In genomic region chr17:21275579-21276339, GRCh38 we compare ENCODE assay signal across 8 cellular contexts. TPM values are rescaled to one million over a fixed set of nuclear protein-coding genes. Genes with fewer than 3 reads are reported as not detected.
A peak's percentile ranks its signal among the peaks of the same experiment; 100 is the strongest.
DNase-seq lines count a peak whose midpoint lies in the region; ATAC-seq and TF ChIP-seq lines count a peak whose summit lies in the region.

No MANE protein-coding gene starts in this region.

- intact Hi-C loops in Right ventricle myocardium superior (cut with DNase I), result no loop called here
- intact Hi-C loops in transverse colon (cut with DNase I; ENCODE audit: low total_unique reads), result no loop called here

- TF ChIP-seq CTCF in SK-N-SH (IDR thresholded peaks at IDR 0.05) (no peak), parathyroid adenoma (IDR thresholded peaks at IDR 0.05) (no peak), transverse colon (IDR thresholded peaks at IDR 0.05) (peak in 2 of 5 experiments; percentile 6 to 8)

- H3K36me3 Mint-ChIP-seq in activated naive CD4-positive, alpha-beta T cell treated with anti-CD3 and anti-CD28 coated beads, Interleukin-2, amount 50 U/mL, for 24 hours, result no peaks in the 10 kb centered on the region

- H3K4me1 ChIP-seq in SK-N-SH (ENCODE audit: control insufficient read depth in 1 of 2, insufficient read depth in 2 of 2, low read depth in 1 of 2, low read length in 1 of 2) (peaks cover 6 to 14% of the 10 kb centered on the region in 2 experiments; a peak in 2 of 4 replicates), parathyroid adenoma (peaks cover 10% of the 10 kb centered on the region), transverse colon (peaks cover 6 to 24% (median 15%) of the 10 kb centered on the region in 4 donors)

- H3F3A ChIP-seq in SK-N-SH (replicated peaks; ENCODE audit: insufficient read depth), result no peaks in the 10 kb centered on the region

- H3K27ac ChIP-seq in SK-N-SH (ENCODE audit: low read depth in 2 of 2, low read length in 1 of 2) (peak overlapping the region in 1 of 2 experiments; percentile 36; a peak in 1 of 4 replicates), parathyroid adenoma (peak overlapping the region; percentile 25), transverse colon (peak overlapping the region; percentile 63 to 85 (median 81))

- peak; percentile 98 for ATAC-seq in Right ventricle myocardium superior (ENCODE audit: poor library complexity)

- H3K79me2 ChIP-seq in SK-N-SH (ENCODE audit: insufficient read depth) (no peaks in the 10 kb centered on the region), parathyroid adenoma (peaks cover 2% of the 10 kb centered on the region)

- TF ChIP-seq RAD21 in SK-N-SH (IDR thresholded peaks at IDR 0.05; ENCODE audit: low read length), result no peak

- CTCF ChIA-PET in SK-N-SH (lab: Yijun Ruan, JAX), result interaction anchor here (0.6 to 9.0 kb wide), 10 partner anchors 11 to 271 kb away, joined by 3 to 91 read pairs (median 4); partner anchors contain the start of gene DHRS7B

- in situ Hi-C loops in transverse colon (cut with MboI; ENCODE audit: low pct_ligation_motif_present in 1 of 4, low pct_unique_long_range_greater_than_20kb in 1 of 4, low sequenced_read_pairs in 3 of 4), result loop anchor here in 2 of 4 donors (10.0 kb wide), 1 partner anchor 61 kb away; the partner anchor contains the start of gene TMEM11 (in 2 of the 2)

- no peak for TF ChIP-seq EP300 in SK-N-SH (IDR thresholded peaks at IDR 0.05; ENCODE audit: borderline replicate concordance in 1 of 2, low read depth in 1 of 2, low read length in 1 of 2)
- TF ChIP-seq EP300 in transverse colon (IDR thresholded peaks at IDR 0.05; ENCODE audit: low read depth), result no peak

- H2AFZ ChIP-seq in SK-N-SH (ENCODE audit: low read depth), result peak overlapping the region; percentile 93
- peak overlapping the region; percentile 94 for H2AFZ ChIP-seq in parathyroid adenoma

- no peaks in the 10 kb centered on the region for H3K9me3 Mint-ChIP-seq in activated naive CD4-positive, alpha-beta T cell treated with anti-CD3 and anti-CD28 coated beads, Interleukin-2, amount 50 U/mL, for 24 hours

- H3K4me1 Mint-ChIP-seq in activated naive CD4-positive, alpha-beta T cell treated with anti-CD3 and anti-CD28 coated beads, Interleukin-2, amount 50 U/mL, for 24 hours, result peaks cover 48% of the 10 kb centered on the region

- H3K4me3 Mint-ChIP-seq in activated naive CD4-positive, alpha-beta T cell treated with anti-CD3 and anti-CD28 coated beads, Interleukin-2, amount 50 U/mL, for 24 hours, result peak overlapping the region; percentile 96

- no peaks in the 10 kb centered on the region for H4K20me1 ChIP-seq in SK-N-SH (ENCODE audit: insufficient read depth)

- H3K9me3 ChIP-seq in SK-N-SH (no peaks in the 10 kb centered on the region), parathyroid adenoma (ENCODE audit: control insufficient read depth, low read length) (no peaks in the 10 kb centered on the region), transverse colon (no peaks in the 10 kb centered on the region)

- H3K4me3 ChIP-seq in SK-N-SH (ENCODE audit: low read depth in 2 of 2, low read length in 1 of 2) (peak overlapping the region; percentile 54 to 63), parathyroid adenoma (ENCODE audit: low read depth, low read length) (peak overlapping the region; percentile 69), transverse colon (peak overlapping the region; percentile 45 to 62 (median 59))

- peak overlapping the region; percentile 56 for H3K9ac ChIP-seq in SK-N-SH
- peak overlapping the region; percentile 64 for H3K9ac ChIP-seq in parathyroid adenoma

- H3K27me3 ChIP-seq in SK-N-SH (ENCODE audit: insufficient read depth) (no peaks in the 10 kb centered on the region), parathyroid adenoma (ENCODE audit: control insufficient read depth, insufficient read depth, low read length) (no peaks in the 10 kb centered on the region), transverse colon (no peaks in the 10 kb centered on the region)

- peak overlapping the region; percentile 85 for H3K4me2 ChIP-seq in SK-N-SH
- H3K4me2 ChIP-seq in parathyroid adenoma (ENCODE audit: low read length), result peak overlapping the region; percentile 77

- H3K36me3 ChIP-seq in SK-N-SH (replicated peaks in 1 of 2; ENCODE audit: control insufficient read depth in 1 of 2, insufficient read depth in 2 of 2, low read length in 1 of 2) (no peaks in the 10 kb centered on the region), parathyroid adenoma (ENCODE audit: control insufficient read depth, insufficient read depth, low read length) (no peaks in the 10 kb centered on the region), transverse colon (no peaks in the 10 kb centered on the region)

- peak overlapping the region; percentile 90 for H3K27ac Mint-ChIP-seq in activated naive CD4-positive, alpha-beta T cell treated with anti-CD3 and anti-CD28 coated beads, Interleukin-2, amount 50 U/mL, for 24 hours

- TF ChIP-seq POLR2A in transverse colon (IDR thresholded peaks at IDR 0.05), result peak; percentile 64

- no peaks in the 10 kb centered on the region for H3K9me2 ChIP-seq in SK-N-SH

- POLR2A ChIA-PET in SK-N-SH (lab: Yijun Ruan, JAX), result interaction anchor here (1.3 to 1.6 kb wide), 2 partner anchors 13 to 62 kb away, joined by 4 read pairs; partner anchors contain the start of gene TMEM11

- DNase-seq in GM03348 (ENCODE audit: low spot score) (peak; percentile 99), H4 (ENCODE audit: low spot score) (peak; percentile 67), LoVo (ENCODE audit: low spot score) (peak; percentile 88), SK-N-SH (peak; percentile 97), Right ventricle myocardium superior (peak; percentile 97), transverse colon (peak; percentile 97)

- H3K27me3 Mint-ChIP-seq in activated naive CD4-positive, alpha-beta T cell treated with anti-CD3 and anti-CD28 coated beads, Interleukin-2, amount 50 U/mL, for 24 hours, result no peaks in the 10 kb centered on the region

- 7% methylated on average over 43 of the region's 61 CpGs for WGBS in SK-N-SH (ENCODE audit: low lambda C conversion rate)
- 5% methylated on average over 59 of the region's 61 CpGs; no CpG with 5 or more reads in 1 of the 2 donors for WGBS in transverse colon (ENCODE audit: low coverage in 1 of 2), 2 donors

TF ChIP-seq in SK-N-SH, 30 proteins besides CTCF, POLR2A, EP300 and RAD21 (continues in another document):
- TF ChIP-seq, protein P1, sequence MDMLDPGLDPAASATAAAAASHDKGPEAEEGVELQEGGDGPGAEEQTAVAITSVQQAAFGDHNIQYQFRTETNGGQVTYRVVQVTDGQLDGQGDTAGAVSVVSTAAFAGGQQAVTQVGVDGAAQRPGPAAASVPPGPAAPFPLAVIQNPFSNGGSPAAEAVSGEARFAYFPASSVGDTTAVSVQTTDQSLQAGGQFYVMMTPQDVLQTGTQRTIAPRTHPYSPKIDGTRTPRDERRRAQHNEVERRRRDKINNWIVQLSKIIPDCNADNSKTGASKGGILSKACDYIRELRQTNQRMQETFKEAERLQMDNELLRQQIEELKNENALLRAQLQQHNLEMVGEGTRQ (IDR thresholded peaks at IDR 0.05; ENCODE audit: borderline replicate concordance, low read depth, low read length), result peak; percentile 81
- TF ChIP-seq YY1 (IDR thresholded peaks at IDR 0.05; ENCODE audit: low read depth) (0 out of 2 replicates have a peak, but pooled peaks have one; percentile 30), GATA2 (CRISPR knock-in tag; IDR thresholded peaks at IDR 0.05) (no peak), RFX5 (IDR thresholded peaks at IDR 0.05; ENCODE audit: low read length) (no peak), NFIC (IDR thresholded peaks at IDR 0.05; ENCODE audit: borderline replicate concordance) (no peak), RCOR1 (IDR thresholded peaks at IDR 0.05; ENCODE audit: low read length) (no peak), EZH2phosphoT487 (IDR thresholded peaks at IDR 0.05; ENCODE audit: borderline replicate concordance, low read depth) (no peak), CHD2 (IDR thresholded peaks at IDR 0.05; ENCODE audit: low read length, partially characterized antibody) (no peak), FOXM1 (IDR thresholded peaks at IDR 0.05; ENCODE audit: low read depth) (no peak), RXRA (IDR thresholded peaks at IDR 0.05; ENCODE audit: borderline replicate concordance, low read depth) (no peak), GABPA (IDR thresholded peaks at IDR 0.05; ENCODE audit: low read depth) (no peak), TAF1 (IDR thresholded peaks at IDR 0.05; ENCODE audit: borderline replicate concordance, low read depth, low read length) (peak; percentile 21; the same call in 1 of the 2 replicates), POLR2AphosphoS5 (IDR thresholded peaks at IDR 0.05; ENCODE audit: low read depth, low read length) (peak; percentile 76), MXI1 (IDR thresholded peaks at IDR 0.05; ENCODE audit: low read depth, low read length) (peak; percentile 78), MEF2A (IDR thresholded peaks at IDR 0.05; ENCODE audit: borderline replicate concordance, low read depth) (no peak), NRF1 (IDR thresholded peaks at IDR 0.05; ENCODE audit: low read depth, low read length) (0 out of 2 replicates have a peak, but pooled peaks have one; percentile 12)

RNA-seq across cellular contexts. Expression of gene MAP2K3, which starts 8.8 kb away (rescaled TPM):
- 5.8 and 7.6 TPM in 2 replicates for total RNA-seq in H4 (2014; rRNA removed; shearing (Covaris generic))
- polyA plus RNA-seq in SK-N-SH (2012; rRNA removed), result 21.2 and 30.0 TPM in 2 replicates
- polyA plus RNA-seq in SK-N-SH (2012; cell fraction: cytosol; rRNA removed), result 26.0 and 35.8 TPM in 2 replicates
- polyA plus RNA-seq in SK-N-SH (2012; cell fraction: nucleus; rRNA removed), result 74.2 and 81.7 TPM in 2 replicates
- total RNA-seq in Right ventricle myocardium superior (30.8 TPM), transverse colon (100 to 1,000 TPM in 1 of 4 donors, 10 to 100 TPM in 3; 44.4 to 148 (median 59.6) TPM)

RNA-seq across cellular contexts. Expression of gene NATD1, which starts 22.5 kb away (rescaled TPM):
- 0.21 and 0.81 TPM in 2 replicates for total RNA-seq in H4 (2014; rRNA removed; shearing (Covaris generic))
- 3.9 and 4.0 TPM in 2 replicates for polyA plus RNA-seq in SK-N-SH (2012; rRNA removed)
- 2.1 and 3.4 TPM in 2 replicates for polyA plus RNA-seq in SK-N-SH (2012; cell fraction: cytosol; rRNA removed)
- polyA plus RNA-seq in SK-N-SH (2012; cell fraction: nucleus; rRNA removed), result 5.6 and 5.7 TPM in 2 replicates
- total RNA-seq in Right ventricle myocardium superior (19.1 TPM), transverse colon (1 to 10 TPM; 1.4 to 7.9 (median 5.0) TPM)
